ENCODE assay signal across 18 cellular contexts in the genomic region with DNA sequence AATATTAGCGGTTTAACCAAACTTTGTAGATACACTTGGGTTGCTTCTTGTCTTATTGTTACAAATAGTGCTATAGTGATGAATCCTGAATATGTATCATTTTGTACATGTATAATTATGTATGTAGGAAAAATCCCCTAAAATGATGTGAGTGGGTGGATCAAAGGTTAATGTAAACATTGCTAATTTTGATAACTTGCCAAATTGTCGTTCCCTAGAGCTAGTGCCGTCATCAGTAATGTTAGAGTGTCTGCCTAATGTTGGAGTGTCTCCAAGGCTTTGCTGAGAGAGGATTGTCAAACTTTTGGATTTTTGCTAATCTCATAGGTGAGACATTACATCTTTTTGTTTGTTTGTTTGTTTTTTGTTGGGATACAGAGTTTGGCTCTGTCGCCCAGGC. TPM values are rescaled to one million over a fixed set of nuclear protein-coding genes. Genes with fewer than 3 reads are reported as not detected.
DNase-seq lines count a peak whose midpoint lies in the region; ATAC-seq and TF ChIP-seq lines count a peak whose summit lies in the region.
"Had no signal": no experiment of that assay in that cellular context is flagged by ENCODE, and none has a peak within 500 bp of the region (broad histone marks: within the 10 kb centered on the region; RNA-seq: fewer than 3 reads in every experiment).

No MANE protein-coding gene starts in this region.

- H3K9me3 Mint-ChIP-seq in activated CD4-positive, alpha-beta T cell treated with anti-CD3 and anti-CD28 coated beads for 36 hours (ENCODE audit: low read depth): peaks cover 17% of the 10 kb centered on the region
- peaks cover 19% of the 10 kb centered on the region for H3K9me3 Mint-ChIP-seq in nephron

- peak overlapping the region; percentile 45 to 77 for H3K27ac ChIP-seq in coronary artery
- H3K27ac ChIP-seq: A549, neutrophil, sigmoid colon had no signal

- peak overlapping the region; percentile 0 for H3K4me3 Mint-ChIP-seq in activated CD4-positive, alpha-beta T cell treated with anti-CD3 and anti-CD28 coated beads for 36 hours
- H3K4me3 Mint-ChIP-seq in T-helper 17 cell (peak overlapping the region; percentile 86), nephron (no peak overlapping the region)

- intact Hi-C loops in activated CD4-positive, alpha-beta T cell treated with anti-CD3 and anti-CD28 coated beads for 36 hours (cut with DNase I, micrococcal nuclease): loop anchor here (2.0 to 5.0 kb wide), 3 partner anchors 41 to 51 kb away; no protein-coding TSS in a partner anchor
- intact Hi-C loops in cardiac septum (cut with DNase I): no loop called here

- no peaks in the 10 kb centered on the region for H3K27me3 Mint-ChIP-seq in activated CD4-positive, alpha-beta T cell treated with anti-CD3 and anti-CD28 coated beads for 36 hours
- no peaks in the 10 kb centered on the region for H3K27me3 Mint-ChIP-seq in T-helper 17 cell
- H3K27me3 Mint-ChIP-seq in nephron (ENCODE audit: low read depth): no peaks in the 10 kb centered on the region

- CTCF ChIA-PET in activated CD4-positive, alpha-beta T cell treated with anti-CD3 and anti-CD28 coated beads for 36 hours (lab: Charles Lee): no interaction called here

- H3K27ac Mint-ChIP-seq in activated CD4-positive, alpha-beta T cell treated with anti-CD3 and anti-CD28 coated beads for 36 hours: peak overlapping the region; percentile 83
- H3K27ac Mint-ChIP-seq in T-helper 17 cell: peak overlapping the region; percentile 96
- H3K27ac Mint-ChIP-seq in nephron: peak overlapping the region; percentile 62 to 80 (median 70)

- no peak for ATAC-seq in activated CD4-positive, alpha-beta T cell treated with anti-CD3 and anti-CD28 coated beads for 36 hours
- ATAC-seq in T-helper 17 cell: no peak

- H3K36me3 Mint-ChIP-seq in activated CD4-positive, alpha-beta T cell treated with anti-CD3 and anti-CD28 coated beads for 36 hours (ENCODE audit: low read depth): peaks cover 72% of the 10 kb centered on the region
- peaks cover 2% of the 10 kb centered on the region for H3K36me3 Mint-ChIP-seq in T-helper 17 cell (ENCODE audit: low read depth)
- H3K36me3 Mint-ChIP-seq in nephron (ENCODE audit: low read depth): peaks cover 85% of the 10 kb centered on the region

- POLR2A ChIA-PET in activated CD4-positive, alpha-beta T cell treated with anti-CD3 and anti-CD28 coated beads for 36 hours (lab: Charles Lee): no interaction called here

- peak overlapping the region; percentile 15 for H3K4me3 ChIP-seq in coronary artery
- H3K4me3 ChIP-seq: A549, lung, sigmoid colon had no signal

- TF ChIP-seq CTCF in coronary artery (IDR thresholded peaks at IDR 0.05) (no peak), nephron (IDR thresholded peaks at IDR 0.05; ENCODE audit: unreplicated experiment in 3 of 3) (no peak)

- no peak for DNase-seq in activated CD4-positive, alpha-beta T cell treated with anti-CD3 and anti-CD28 coated beads for 36 hours
- DNase-seq in activated CD4-positive, alpha-beta T cell treated with anti-CD3 and anti-CD28 coated beads for 48 hours: no peak
- DNase-seq in T-helper 17 cell (no peak), coronary artery (ENCODE audit: low spot score) (no peak), hippocampal formation (lab: John Stamatoyannopoulos, UW) (no peak), cardiac septum (ENCODE audit: low spot score) (no peak), midbrain (lab: John Stamatoyannopoulos, UW) (no peak)
- DNase-seq: anterior cingulate cortex; foreskin melanocyte; NCI-H2171; NK-92 treated with Interleukin-12 subunit alpha and Interleukin-12 subunit beta, amount 100 ng/mL, for 24 hours; SIG-M5; sigmoid colon; stimulated activated CD4-positive, alpha-beta T cell treated with anti-CD3 and anti-CD28 coated beads, Interleukin-4, amount 100 ng/mL, for 24 hours had no signal

- H3K4me1 Mint-ChIP-seq in activated CD4-positive, alpha-beta T cell treated with anti-CD3 and anti-CD28 coated beads for 36 hours: peaks cover 58% of the 10 kb centered on the region
- H3K4me1 Mint-ChIP-seq in T-helper 17 cell (peaks cover 49% of the 10 kb centered on the region), nephron (peaks cover 21% of the 10 kb centered on the region)

- H3K9me3 ChIP-seq in T-helper 17 cell (ENCODE audit: control insufficient read depth, low read length, poor library complexity, severe bottlenecking): no peaks in the 10 kb centered on the region
- H3K9me3 ChIP-seq: neutrophil had no signal

RNA-seq across cellular contexts. Expression of a gene that starts 44.4 kb away (rescaled TPM):
- 10 to 100 TPM; 44.2 to 52.9 TPM for total RNA-seq in activated CD4-positive, alpha-beta T cell treated with anti-CD3 and anti-CD28 coated beads for 36 hours
- 10 to 100 TPM; 50.0 to 52.7 TPM for total RNA-seq in T-helper 17 cell
- 27.2 TPM for total RNA-seq in cardiac septum

Comparison
In these comparisons a context has a peak if more than half of its experiments do, and no peak if none do; other contexts are left out.
1. H3K4me3 Mint-ChIP-seq: peak in activated CD4-positive, alpha-beta T cell treated with anti-CD3 and anti-CD28 coated beads for 36 hours (single experiment) and T-helper 17 cell (single experiment); none in nephron (0 of 3).
2. Peak in every context shown above with its lines, with median percentiles within 50 percentile points of each other: H3K27ac Mint-ChIP-seq.